ENCODE assay signal across 8 cellular contexts in genomic region chr22:36027960-36028645, GRCh38. TPM values are rescaled to one million over a fixed set of nuclear protein-coding genes. Genes with fewer than 3 reads are reported as not detected.
DNase-seq lines count a peak whose midpoint lies in the region; ATAC-seq and TF ChIP-seq lines count a peak whose summit lies in the region.

No MANE protein-coding gene starts in this region.

- H3K4me3 Mint-ChIP-seq in type B pancreatic cell: peak overlapping the region; percentile 97

- H3K27me3 ChIP-seq in ectodermal cell (ENCODE audit: control insufficient read depth, insufficient read depth, low read length, poor library complexity, severe bottlenecking): no peaks in the 10 kb centered on the region

- peak overlapping the region; percentile 75 for H3K4me3 ChIP-seq in AG10803 (ENCODE audit: low read length)
- peak overlapping the region; percentile 83 for H3K4me3 ChIP-seq in ectodermal cell (ENCODE audit: insufficient read depth, low read depth, low read length)
- H3K4me3 ChIP-seq in mesodermal cell (ENCODE audit: extremely low read depth, insufficient read depth, low read length, poor library complexity, severe bottlenecking): peak overlapping the region; percentile 98

- H3K9me3 ChIP-seq in ectodermal cell (ENCODE audit: control insufficient read depth, low read length) (no peaks in the 10 kb centered on the region), mesodermal cell (ENCODE audit: control insufficient read depth, low read length) (no peaks in the 10 kb centered on the region)

- peaks cover 52% of the 10 kb centered on the region for H3K4me1 Mint-ChIP-seq in type B pancreatic cell (ENCODE audit: unreplicated experiment)

- no peaks in the 10 kb centered on the region for H3K27me3 Mint-ChIP-seq in type B pancreatic cell

- H3K27ac ChIP-seq in ectodermal cell (ENCODE audit: insufficient read depth, low read depth, low read length, poor library complexity, severe bottlenecking): peak overlapping the region; percentile 88
- peak overlapping the region; percentile 81 for H3K27ac ChIP-seq in mesodermal cell (ENCODE audit: low read depth, low read length, severe bottlenecking)

- WGBS in ectodermal cell, 2 experiments: 0% methylated on average over 87 of the region's 87 CpGs
- 0 to 1% methylated on average over 31 of the region's 87 CpGs for WGBS in mesodermal cell (ENCODE audit: insufficient coverage in 2 of 2), 2 experiments

- DNase-seq in AG10803 (ENCODE audit: low read depth): no peak
- peak; percentile 36 for DNase-seq in GM13977 (ENCODE audit: low spot score)
- peak; percentile 43 for DNase-seq in RPMI8226
- DNase-seq in type B pancreatic cell (ENCODE audit: extremely low spot score, unreplicated experiment): no peak
- no peak for DNase-seq in SKM-1 treated with dmso at 0.1 percent for 144 hours (lab: John Stamatoyannopoulos, UW; ENCODE audit: unreplicated experiment)

- H3K4me1 ChIP-seq in ectodermal cell (ENCODE audit: control insufficient read depth, insufficient read depth, low read length) (peaks cover 9% of the 10 kb centered on the region), mesodermal cell (ENCODE audit: control insufficient read depth, insufficient read depth, low read length, poor library complexity, severe bottlenecking) (peaks cover 17% of the 10 kb centered on the region)

- no peaks in the 10 kb centered on the region for H3K36me3 ChIP-seq in ectodermal cell (ENCODE audit: control insufficient read depth, insufficient read depth, low read length)
- peaks cover 16% of the 10 kb centered on the region for H3K36me3 ChIP-seq in mesodermal cell (ENCODE audit: control insufficient read depth, insufficient read depth, low read length)

- no peak for ATAC-seq in HG03159 (IDR thresholded peaks at IDR 0.05; ENCODE audit: unreplicated experiment)

- peaks cover 18% of the 10 kb centered on the region for H3K36me3 Mint-ChIP-seq in type B pancreatic cell

- TF ChIP-seq CTCF in AG10803 (conservative IDR thresholded peaks at IDR 0.05; ENCODE audit: low read length) (no peak), GM13977 (IDR thresholded peaks at IDR 0.05; ENCODE audit: extremely low read depth, insufficient read depth, missing control alignments) (no peak), type B pancreatic cell (conservative IDR thresholded peaks at IDR 0.05) (no peak)

- no peaks in the 10 kb centered on the region for H3K9me3 Mint-ChIP-seq in type B pancreatic cell

- peak overlapping the region; percentile 87 for H3K27ac Mint-ChIP-seq in type B pancreatic cell

- in situ Hi-C loops in GM13977 (cut with MboI; ENCODE audit: low pct_unique_long_range_greater_than_20kb, low sequenced_read_pairs, unreplicated experiment): no loop called here

RNA-seq across cellular contexts. Expression of gene RBFOX2, which starts 0.5 kb away (rescaled TPM):
- polyA plus RNA-seq in ectodermal cell (2013, experiment 1 of 4): 159 TPM
- 170 TPM for polyA plus RNA-seq in ectodermal cell (2013, experiment 2 of 4)
- polyA plus RNA-seq in ectodermal cell (2013, experiment 3 of 4): 126 TPM
- polyA plus RNA-seq in ectodermal cell (2013, experiment 4 of 4): 142 TPM
- polyA plus RNA-seq in mesodermal cell (2013, experiment 1 of 2): 183 TPM
- 165 TPM for polyA plus RNA-seq in mesodermal cell (2013, experiment 2 of 2)
- 94.1 and 164 TPM in 2 replicates for total RNA-seq in type B pancreatic cell (ENCODE audit: low replicate concordance)

Comparison
In these comparisons a context has a peak if more than half of its experiments do, and no peak if none do; other contexts are left out.
1. DNase-seq: peak in GM13977 (single experiment) and RPMI8226 (single experiment); none in AG10803 (single experiment), type B pancreatic cell (single experiment) and SKM-1 treated with dmso at 0.1 percent for 144 hours (single experiment).
2. Peak in every context shown above with its lines, with median percentiles within 50 percentile points of each other: H3K4me3 ChIP-seq.